ENCODE assay signal across 2 cellular contexts in genomic region chr7:74138334-74138867, GRCh38.
TF ChIP-seq lines count a peak whose summit lies in the region.

No MANE protein-coding gene starts in this region.

TF ChIP-seq in HCT116, 20 proteins besides CTCF, POLR2A, EP300 and RAD21:
- TF ChIP-seq JUND (IDR thresholded peaks at IDR 0.05) (no peak), ZNF274 (IDR thresholded peaks at IDR 0.05; ENCODE audit: low read depth, low read length) (no peak), SIN3A (IDR thresholded peaks at IDR 0.05; ENCODE audit: low read depth) (no peak), REST (IDR thresholded peaks at IDR 0.05; ENCODE audit: low read depth) (no peak)
TF ChIP-seq in HCT116: peak in this region for 0.

TF ChIP-seq in K562, 482 proteins besides CTCF, POLR2A, EP300 and RAD21:
- TF ChIP-seq KLF16 (IDR thresholded peaks at IDR 0.05) (no peak), ZNF143 (CRISPR knock-in tag; IDR thresholded peaks at IDR 0.05) (no peak), CAMTA2 (CRISPR knock-in tag; conservative IDR thresholded peaks at IDR 0.05) (no peak), ZNF764 (CRISPR knock-in tag; IDR thresholded peaks at IDR 0.05; ENCODE audit: low read depth) (no peak), TFAP4 (CRISPR knock-in tag; IDR thresholded peaks at IDR 0.05; ENCODE audit: borderline replicate concordance) (no peak), ETV1 (tag; conservative IDR thresholded peaks at IDR 0.05; ENCODE audit: low read depth) (0 out of 2 replicates have a peak, but pooled peaks have one; percentile 8), ZNF584 (CRISPR knock-in tag; IDR thresholded peaks at IDR 0.05; ENCODE audit: low read depth) (no peak), PKNOX1 (IDR thresholded peaks at IDR 0.05) (peak; percentile 44; the same call in 1 of the 2 replicates), KHSRP (IDR thresholded peaks at IDR 0.05) (no peak)
- TF ChIP-seq, protein P1, sequence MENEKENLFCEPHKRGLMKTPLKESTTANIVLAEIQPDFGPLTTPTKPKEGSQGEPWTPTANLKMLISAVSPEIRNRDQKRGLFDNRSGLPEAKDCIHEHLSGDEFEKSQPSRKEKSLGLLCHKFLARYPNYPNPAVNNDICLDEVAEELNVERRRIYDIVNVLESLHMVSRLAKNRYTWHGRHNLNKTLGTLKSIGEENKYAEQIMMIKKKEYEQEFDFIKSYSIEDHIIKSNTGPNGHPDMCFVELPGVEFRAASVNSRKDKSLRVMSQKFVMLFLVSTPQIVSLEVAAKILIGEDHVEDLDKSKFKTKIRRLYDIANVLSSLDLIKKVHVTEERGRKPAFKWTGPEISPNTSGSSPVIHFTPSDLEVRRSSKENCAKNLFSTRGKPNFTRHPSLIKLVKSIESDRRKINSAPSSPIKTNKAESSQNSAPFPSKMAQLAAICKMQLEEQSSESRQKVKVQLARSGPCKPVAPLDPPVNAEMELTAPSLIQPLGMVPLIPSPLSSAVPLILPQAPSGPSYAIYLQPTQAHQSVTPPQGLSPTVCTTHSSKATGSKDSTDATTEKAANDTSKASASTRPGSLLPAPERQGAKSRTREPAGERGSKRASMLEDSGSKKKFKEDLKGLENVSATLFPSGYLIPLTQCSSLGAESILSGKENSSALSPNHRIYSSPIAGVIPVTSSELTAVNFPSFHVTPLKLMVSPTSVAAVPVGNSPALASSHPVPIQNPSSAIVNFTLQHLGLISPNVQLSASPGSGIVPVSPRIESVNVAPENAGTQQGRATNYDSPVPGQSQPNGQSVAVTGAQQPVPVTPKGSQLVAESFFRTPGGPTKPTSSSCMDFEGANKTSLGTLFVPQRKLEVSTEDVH (IDR thresholded peaks at IDR 0.05; ENCODE audit: low read depth, partially characterized antibody): no peak
- TF ChIP-seq, protein P2, sequence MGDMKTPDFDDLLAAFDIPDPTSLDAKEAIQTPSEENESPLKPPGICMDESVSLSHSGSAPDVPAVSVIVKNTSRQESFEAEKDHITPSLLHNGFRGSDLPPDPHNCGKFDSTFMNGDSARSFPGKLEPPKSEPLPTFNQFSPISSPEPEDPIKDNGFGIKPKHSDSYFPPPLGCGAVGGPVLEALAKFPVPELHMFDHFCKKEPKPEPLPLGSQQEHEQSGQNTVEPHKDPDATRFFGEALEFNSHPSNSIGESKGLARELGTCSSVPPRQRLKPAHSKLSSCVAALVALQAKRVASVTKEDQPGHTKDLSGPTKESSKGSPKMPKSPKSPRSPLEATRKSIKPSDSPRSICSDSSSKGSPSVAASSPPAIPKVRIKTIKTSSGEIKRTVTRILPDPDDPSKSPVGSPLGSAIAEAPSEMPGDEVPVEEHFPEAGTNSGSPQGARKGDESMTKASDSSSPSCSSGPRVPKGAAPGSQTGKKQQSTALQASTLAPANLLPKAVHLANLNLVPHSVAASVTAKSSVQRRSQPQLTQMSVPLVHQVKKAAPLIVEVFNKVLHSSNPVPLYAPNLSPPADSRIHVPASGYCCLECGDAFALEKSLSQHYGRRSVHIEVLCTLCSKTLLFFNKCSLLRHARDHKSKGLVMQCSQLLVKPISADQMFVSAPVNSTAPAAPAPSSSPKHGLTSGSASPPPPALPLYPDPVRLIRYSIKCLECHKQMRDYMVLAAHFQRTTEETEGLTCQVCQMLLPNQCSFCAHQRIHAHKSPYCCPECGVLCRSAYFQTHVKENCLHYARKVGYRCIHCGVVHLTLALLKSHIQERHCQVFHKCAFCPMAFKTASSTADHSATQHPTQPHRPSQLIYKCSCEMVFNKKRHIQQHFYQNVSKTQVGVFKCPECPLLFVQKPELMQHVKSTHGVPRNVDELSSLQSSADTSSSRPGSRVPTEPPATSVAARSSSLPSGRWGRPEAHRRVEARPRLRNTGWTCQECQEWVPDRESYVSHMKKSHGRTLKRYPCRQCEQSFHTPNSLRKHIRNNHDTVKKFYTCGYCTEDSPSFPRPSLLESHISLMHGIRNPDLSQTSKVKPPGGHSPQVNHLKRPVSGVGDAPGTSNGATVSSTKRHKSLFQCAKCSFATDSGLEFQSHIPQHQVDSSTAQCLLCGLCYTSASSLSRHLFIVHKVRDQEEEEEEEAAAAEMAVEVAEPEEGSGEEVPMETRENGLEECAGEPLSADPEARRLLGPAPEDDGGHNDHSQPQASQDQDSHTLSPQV (IDR thresholded peaks at IDR 0.05): peak; percentile 89; the same call in 1 of the 2 replicates
- TF ChIP-seq, protein P3, sequence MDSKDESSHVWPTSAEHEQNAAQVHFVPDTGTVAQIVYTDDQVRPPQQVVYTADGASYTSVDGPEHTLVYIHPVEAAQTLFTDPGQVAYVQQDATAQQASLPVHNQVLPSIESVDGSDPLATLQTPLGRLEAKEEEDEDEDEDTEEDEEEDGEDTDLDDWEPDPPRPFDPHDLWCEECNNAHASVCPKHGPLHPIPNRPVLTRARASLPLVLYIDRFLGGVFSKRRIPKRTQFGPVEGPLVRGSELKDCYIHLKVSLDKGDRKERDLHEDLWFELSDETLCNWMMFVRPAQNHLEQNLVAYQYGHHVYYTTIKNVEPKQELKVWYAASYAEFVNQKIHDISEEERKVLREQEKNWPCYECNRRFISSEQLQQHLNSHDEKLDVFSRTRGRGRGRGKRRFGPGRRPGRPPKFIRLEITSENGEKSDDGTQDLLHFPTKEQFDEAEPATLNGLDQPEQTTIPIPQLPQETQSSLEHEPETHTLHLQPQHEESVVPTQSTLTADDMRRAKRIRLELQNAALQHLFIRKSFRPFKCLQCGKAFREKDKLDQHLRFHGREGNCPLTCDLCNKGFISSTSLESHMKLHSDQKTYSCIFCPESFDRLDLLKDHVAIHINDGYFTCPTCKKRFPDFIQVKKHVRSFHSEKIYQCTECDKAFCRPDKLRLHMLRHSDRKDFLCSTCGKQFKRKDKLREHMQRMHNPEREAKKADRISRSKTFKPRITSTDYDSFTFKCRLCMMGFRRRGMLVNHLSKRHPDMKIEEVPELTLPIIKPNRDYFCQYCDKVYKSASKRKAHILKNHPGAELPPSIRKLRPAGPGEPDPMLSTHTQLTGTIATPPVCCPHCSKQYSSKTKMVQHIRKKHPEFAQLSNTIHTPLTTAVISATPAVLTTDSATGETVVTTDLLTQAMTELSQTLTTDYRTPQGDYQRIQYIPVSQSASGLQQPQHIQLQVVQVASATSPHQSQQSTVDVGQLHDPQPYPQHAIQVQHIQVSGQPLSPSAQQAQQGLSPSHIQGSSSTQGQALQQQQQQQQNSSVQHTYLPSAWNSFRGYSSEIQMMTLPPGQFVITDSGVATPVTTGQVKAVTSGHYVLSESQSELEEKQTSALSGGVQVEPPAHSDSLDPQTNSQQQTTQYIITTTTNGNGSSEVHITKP (IDR thresholded peaks at IDR 0.05; ENCODE audit: partially characterized antibody): peak; percentile 41
- TF ChIP-seq, protein P4, sequence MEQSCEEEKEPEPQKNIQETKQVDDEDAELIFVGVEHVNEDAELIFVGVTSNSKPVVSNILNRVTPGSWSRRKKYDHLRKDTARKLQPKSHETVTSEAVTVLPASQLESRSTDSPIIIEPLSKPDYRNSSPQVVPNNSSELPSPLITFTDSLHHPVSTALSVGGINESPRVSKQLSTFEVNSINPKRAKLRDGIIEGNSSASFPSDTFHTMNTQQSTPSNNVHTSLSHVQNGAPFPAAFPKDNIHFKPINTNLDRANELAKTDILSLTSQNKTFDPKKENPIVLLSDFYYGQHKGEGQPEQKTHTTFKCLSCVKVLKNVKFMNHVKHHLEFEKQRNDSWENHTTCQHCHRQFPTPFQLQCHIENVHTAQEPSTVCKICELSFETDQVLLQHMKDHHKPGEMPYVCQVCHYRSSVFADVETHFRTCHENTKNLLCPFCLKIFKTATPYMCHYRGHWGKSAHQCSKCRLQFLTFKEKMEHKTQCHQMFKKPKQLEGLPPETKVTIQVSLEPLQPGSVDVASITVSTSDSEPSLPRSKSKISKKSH (CRISPR knock-in tag; IDR thresholded peaks at IDR 0.05): no peak
